Comparison of ENCODE assay signal across 10 cellular contexts in genomic region chr5:181164076-181164952, GRCh38. TPM values are rescaled to one million over a fixed set of nuclear protein-coding genes. Genes with fewer than 3 reads are reported as not detected.
DNase-seq lines count a peak whose midpoint lies in the region; ATAC-seq, FAIRE-seq and TF ChIP-seq lines count a peak whose summit lies in the region.
"Had no signal": no experiment of that assay in that cellular context is flagged by ENCODE, and none has a peak within 500 bp of the region (broad histone marks: within the 10 kb centered on the region; RNA-seq: fewer than 3 reads in every experiment).

No MANE protein-coding gene starts in this region.

- DNase-seq in EL (peak; percentile 63), astrocyte (ENCODE audit: low read depth) (no peak), G401 (ENCODE audit: low spot score) (no peak), HuH-7.5 (ENCODE audit: low spot score) (no peak), dermis blood vessel endothelial cell (no peak)
- DNase-seq: activated gamma-delta T cell had no signal

- H3K36me3 ChIP-seq in HUES64 (ENCODE audit: insufficient read depth, low read length): no peaks in the 10 kb centered on the region
- no peaks in the 10 kb centered on the region for H3K36me3 ChIP-seq in astrocyte (ENCODE audit: insufficient read depth, low read length)
- H3K36me3 ChIP-seq: HAP-1 had no signal

- 71% methylated on average over 48 of the region's 52 CpGs for WGBS in HUES64

- no peak overlapping the region for H2AFZ ChIP-seq in astrocyte (ENCODE audit: low read depth, low read length)

- H3K4me1 Mint-ChIP-seq in astrocyte (ENCODE audit: low read depth, unreplicated experiment): no peaks in the 10 kb centered on the region
- H3K4me1 Mint-ChIP-seq in nephron: peaks cover 13% of the 10 kb centered on the region

- peaks cover 4% of the 10 kb centered on the region for H3K4me1 ChIP-seq in HUES64 (ENCODE audit: insufficient read depth, low read length)
- H3K4me1 ChIP-seq in astrocyte (ENCODE audit: insufficient read depth, low read length): peaks cover 8% of the 10 kb centered on the region

- H3K27ac Mint-ChIP-seq in astrocyte (ENCODE audit: unreplicated experiment): peak overlapping the region; percentile 62
- H3K27ac Mint-ChIP-seq in nephron: peak overlapping the region in 1 of 3 experiments; percentile 45

- H4K20me1 ChIP-seq in astrocyte (ENCODE audit: insufficient read depth, low read length): no peaks in the 10 kb centered on the region

- H3K9ac ChIP-seq in HUES64 (ENCODE audit: low read depth, low read length) (no peak overlapping the region), astrocyte (ENCODE audit: low read length) (no peak overlapping the region)

- H3K9me3 ChIP-seq in HUES64 (ENCODE audit: insufficient read depth, low read depth, low read length): no peaks in the 10 kb centered on the region
- H3K9me3 ChIP-seq in astrocyte (ENCODE audit: insufficient read depth, low read depth, low read length): no peaks in the 10 kb centered on the region
- H3K9me3 ChIP-seq: HAP-1 had no signal

- H3K4me3 Mint-ChIP-seq in astrocyte (ENCODE audit: unreplicated experiment): peak overlapping the region; percentile 84
- H3K4me3 Mint-ChIP-seq in nephron: peak overlapping the region; percentile 74 to 80 (median 75)

- no peak for ATAC-seq in GM21423 (IDR thresholded peaks at IDR 0.05; ENCODE audit: unreplicated experiment)

- H3K36me3 Mint-ChIP-seq in astrocyte (ENCODE audit: low read depth, unreplicated experiment) (no peaks in the 10 kb centered on the region), nephron (ENCODE audit: low read depth) (no peaks in the 10 kb centered on the region)

- peak overlapping the region; percentile 64 for H3K4me2 ChIP-seq in astrocyte (ENCODE audit: low read length)

- in situ Hi-C loops in G401 (cut with HindIII; ENCODE audit: low sequenced_read_pairs): no loop called here

- H3K9me3 Mint-ChIP-seq in astrocyte (ENCODE audit: unreplicated experiment): peaks cover 2% of the 10 kb centered on the region
- H3K9me3 Mint-ChIP-seq in nephron: peaks cover 6% of the 10 kb centered on the region

- peak overlapping the region; percentile 78 for H3K4me3 ChIP-seq in HUES64 (ENCODE audit: low read length)
- H3K4me3 ChIP-seq in astrocyte (ENCODE audit: insufficient read depth, low read depth, low read length): no peak overlapping the region
- H3K4me3 ChIP-seq: HAP-1 had no signal

- peak; percentile 50 for FAIRE-seq in astrocyte (lab: Jason Lieb, UNC)

- peaks cover 20% of the 10 kb centered on the region for H3K27me3 Mint-ChIP-seq in astrocyte (ENCODE audit: low read depth, unreplicated experiment)
- peaks cover 77% of the 10 kb centered on the region for H3K27me3 Mint-ChIP-seq in nephron (ENCODE audit: low read depth)

- H3K27ac ChIP-seq in HUES64 (ENCODE audit: low read depth, low read length) (no peak overlapping the region), astrocyte (ENCODE audit: low read depth, low read length) (no peak overlapping the region)

- H3K79me2 ChIP-seq in astrocyte (ENCODE audit: insufficient read depth, low read length): no peaks in the 10 kb centered on the region

- H3K27me3 ChIP-seq in HUES64 (ENCODE audit: insufficient read depth, low read length) (peaks cover 32% of the 10 kb centered on the region), astrocyte (ENCODE audit: insufficient read depth, low read length) (no peaks in the 10 kb centered on the region)

- TF ChIP-seq CTCF in astrocyte (IDR thresholded peaks at IDR 0.05; ENCODE audit: insufficient read depth, low read depth, low read length): no peak
- TF ChIP-seq CTCF in nephron (IDR thresholded peaks at IDR 0.05; ENCODE audit: unreplicated experiment in 3 of 3): no peak

RNA-seq across cellular contexts. Expression of gene OR2V2, which starts 16.9 kb away (rescaled TPM):
- not detected for polyA plus RNA-seq in HUES64 (2013, experiment 1 of 2)
- polyA plus RNA-seq in HUES64 (2013, experiment 2 of 2): not detected
- not detected in 2 replicates for total RNA-seq in astrocyte
- total RNA-seq in G401 (2014; rRNA removed; shearing (Covaris generic)): not detected in 2 replicates
- not detected in 2 replicates for total RNA-seq in dermis blood vessel endothelial cell

RNA-seq across cellular contexts. Expression of gene OR2V1, which starts 33.3 kb away (rescaled TPM):
- polyA plus RNA-seq in HUES64 (2013, experiment 1 of 2): not detected
- not detected for polyA plus RNA-seq in HUES64 (2013, experiment 2 of 2)
- not detected in 2 replicates for total RNA-seq in astrocyte
- total RNA-seq in G401 (2014; rRNA removed; shearing (Covaris generic)): not detected in 2 replicates
- not detected in 2 replicates for total RNA-seq in dermis blood vessel endothelial cell

RNA-seq across cellular contexts. Expression of gene TRIM7, which starts 40.7 kb away (rescaled TPM):
- not detected for polyA plus RNA-seq in HUES64 (2013, experiment 1 of 2)
- polyA plus RNA-seq in HUES64 (2013, experiment 2 of 2): 0.25 TPM
- total RNA-seq in astrocyte (0.22 and 0.27 TPM in 2 replicates), dermis blood vessel endothelial cell (2.7 and 5.2 TPM in 2 replicates)
- 3.9 and 5.1 TPM in 2 replicates for total RNA-seq in G401 (2014; rRNA removed; shearing (Covaris generic))

RNA-seq across cellular contexts. Expression of gene TRIM41, which starts 58.8 kb away (rescaled TPM):
- 13.2 TPM for polyA plus RNA-seq in HUES64 (2013, experiment 1 of 2)
- 12.2 TPM for polyA plus RNA-seq in HUES64 (2013, experiment 2 of 2)
- total RNA-seq in astrocyte (20.9 and 21.8 TPM in 2 replicates), dermis blood vessel endothelial cell (9.0 and 9.2 TPM in 2 replicates)
- total RNA-seq in G401 (2014; rRNA removed; shearing (Covaris generic)): 23.0 and 27.3 TPM in 2 replicates
